ENCODE assay signal across 16 cellular contexts in genomic region chr4:146310319-146311021, GRCh38.
DNase-seq lines count a peak whose midpoint lies in the region; ATAC-seq lines count a peak whose summit lies in the region.
"Had no signal": no experiment of that assay in that cellular context is flagged by ENCODE, and none has a peak within 500 bp of the region (broad histone marks: within the 10 kb centered on the region; RNA-seq: fewer than 3 reads in every experiment).

No MANE protein-coding gene starts in this region.

- peak; percentile 94 for ATAC-seq in GM18870 (IDR thresholded peaks at IDR 0.05; ENCODE audit: unreplicated experiment)
- peak; percentile 86 for ATAC-seq in GM21526 (IDR thresholded peaks at IDR 0.05; ENCODE audit: low FRiP score, unreplicated experiment)
- peak; percentile 87 for ATAC-seq in HG02981 (IDR thresholded peaks at IDR 0.05; ENCODE audit: unreplicated experiment)
- peak; percentile 83 for ATAC-seq in HG03558 (IDR thresholded peaks at IDR 0.05; ENCODE audit: extremely low read depth, unreplicated experiment)
- ATAC-seq in stimulated activated memory B cell treated with anti-CD40 and anti-IgM and Interleukin-4, amounts not matched to agents 10 μg/mL and 1 μg/mL and 100 μg/mL, for 72 hours, result no peak

- no peaks in the 10 kb centered on the region for H3K27me3 ChIP-seq in neuronal stem cell (ENCODE audit: control insufficient read depth in 3 of 3, insufficient read depth in 3 of 3, low read depth in 1 of 3, low read length in 3 of 3)
- H3K27me3 ChIP-seq: BLaER1 treated with 17β-estradiol and CSF1 and Interleukin-3, amounts not matched to agents 10 nM and 100 nM had no signal

- H3K4me2 ChIP-seq in neuronal stem cell (ENCODE audit: insufficient read depth, low read length, poor library complexity, severe bottlenecking), result no peak overlapping the region
- H3K4me2 ChIP-seq: BLaER1 treated with 17β-estradiol and CSF1 and Interleukin-3, amounts not matched to agents 10 nM and 100 nM had no signal

- DNase-seq in neuronal stem cell (ENCODE audit: low spot score), result no peak
- DNase-seq in SKM-1 (lab: John Stamatoyannopoulos, UW; ENCODE audit: unreplicated experiment), result no peak
- no peak for DNase-seq in HPDE6-E6E7 (ENCODE audit: extremely low spot score)
- DNase-seq: activated T-cell treated with anti-CD3 and anti-CD28 coated beads, Interleukin-2, amount 50 U/mL, for 48 hours; aorta; GOT3; naive B cell; NCI-H1694 treated with DMSO at 0.1 percent for 48 hours; NK-92 treated with Interleukin-12 subunit alpha and Interleukin-12 subunit beta, amount 100 ng/mL, for 24 hours had no signal

- no peaks in the 10 kb centered on the region for H3K9me3 ChIP-seq in neuronal stem cell (replicated peaks in 1 of 2; ENCODE audit: control insufficient read depth in 2 of 2, insufficient read depth in 1 of 2, low read depth in 1 of 2, low read length in 2 of 2)
- H3K9me3 ChIP-seq: BLaER1 treated with 17β-estradiol and CSF1 and Interleukin-3, amounts not matched to agents 10 nM and 100 nM had no signal

- no peak overlapping the region for H2AK5ac ChIP-seq in neuronal stem cell (ENCODE audit: low read depth, low read length)

- H2BK5ac ChIP-seq in neuronal stem cell (ENCODE audit: low read length), result no peak overlapping the region

- H2BK120ac ChIP-seq in neuronal stem cell (ENCODE audit: low read depth, low read length), result no peak overlapping the region

- no peaks in the 10 kb centered on the region for H3K36me3 Mint-ChIP-seq in stimulated activated memory B cell treated with anti-CD40 and anti-IgM and Interleukin-4, amounts not matched to agents 10 μg/mL and 1 μg/mL and 100 μg/mL, for 72 hours
- H3K36me3 Mint-ChIP-seq: naive B cell had no signal

- H3K4ac ChIP-seq in neuronal stem cell (ENCODE audit: low read length), result no peak overlapping the region

- H3K27me3 Mint-ChIP-seq in stimulated activated memory B cell treated with anti-CD40 and anti-IgM and Interleukin-4, amounts not matched to agents 10 μg/mL and 1 μg/mL and 100 μg/mL, for 72 hours, result no peaks in the 10 kb centered on the region
- H3K27me3 Mint-ChIP-seq: naive B cell had no signal

- H3K79me1 ChIP-seq in neuronal stem cell (ENCODE audit: low read depth, low read length), result no peaks in the 10 kb centered on the region

- H3K23ac ChIP-seq in neuronal stem cell (ENCODE audit: low read depth, low read length, poor library complexity), result no peak overlapping the region

- no peak overlapping the region for H3K27ac Mint-ChIP-seq in stimulated activated memory B cell treated with anti-CD40 and anti-IgM and Interleukin-4, amounts not matched to agents 10 μg/mL and 1 μg/mL and 100 μg/mL, for 72 hours

- no peak overlapping the region for H3K4me3 Mint-ChIP-seq in stimulated activated memory B cell treated with anti-CD40 and anti-IgM and Interleukin-4, amounts not matched to agents 10 μg/mL and 1 μg/mL and 100 μg/mL, for 72 hours
- H3K4me3 Mint-ChIP-seq: naive B cell had no signal

- no peaks in the 10 kb centered on the region for H3K36me3 ChIP-seq in neuronal stem cell (replicated peaks in 1 of 2; ENCODE audit: control insufficient read depth in 2 of 2, insufficient read depth in 2 of 2, low read length in 2 of 2)

- no peak overlapping the region for H3K27ac ChIP-seq in neuronal stem cell (replicated peaks; ENCODE audit: low read length)
- H3K27ac ChIP-seq: BLaER1 treated with 17β-estradiol and CSF1 and Interleukin-3, amounts not matched to agents 10 nM and 100 nM had no signal

- peaks cover 0 to 9% of the 10 kb centered on the region in 2 donors for H3K4me1 ChIP-seq in neuronal stem cell (ENCODE audit: control insufficient read depth in 2 of 2, insufficient read depth in 1 of 2, low read depth in 1 of 2, low read length in 2 of 2)
- H3K4me1 ChIP-seq: BLaER1 treated with 17β-estradiol and CSF1 and Interleukin-3, amounts not matched to agents 10 nM and 100 nM had no signal

- no peak overlapping the region for H2BK12ac ChIP-seq in neuronal stem cell (ENCODE audit: low read length)

- no peak overlapping the region for H3K14ac ChIP-seq in neuronal stem cell (ENCODE audit: low read length)

- no peak overlapping the region for H2BK15ac ChIP-seq in neuronal stem cell (ENCODE audit: low read length)

- peaks cover 6% of the 10 kb centered on the region for H3K4me1 Mint-ChIP-seq in stimulated activated memory B cell treated with anti-CD40 and anti-IgM and Interleukin-4, amounts not matched to agents 10 μg/mL and 1 μg/mL and 100 μg/mL, for 72 hours
- H3K4me1 Mint-ChIP-seq: naive B cell had no signal

- no peak overlapping the region for H3K9ac ChIP-seq in neuronal stem cell (ENCODE audit: low read depth, low read length, poor library complexity)
- H3K9ac ChIP-seq: BLaER1 treated with 17β-estradiol and CSF1 and Interleukin-3, amounts not matched to agents 10 nM and 100 nM had no signal

- H4K91ac ChIP-seq in neuronal stem cell (ENCODE audit: low read depth, low read length, poor library complexity), result no peak overlapping the region

- H3K18ac ChIP-seq in neuronal stem cell (ENCODE audit: low read length), result no peak overlapping the region

- no peak overlapping the region for H4K8ac ChIP-seq in neuronal stem cell (ENCODE audit: low read depth, low read length)

- no peaks in the 10 kb centered on the region for H3K9me3 Mint-ChIP-seq in stimulated activated memory B cell treated with anti-CD40 and anti-IgM and Interleukin-4, amounts not matched to agents 10 μg/mL and 1 μg/mL and 100 μg/mL, for 72 hours
- H3K9me3 Mint-ChIP-seq: naive B cell had no signal

- H2AFZ ChIP-seq in neuronal stem cell (ENCODE audit: low read length), result no peak overlapping the region

- no peak overlapping the region for H3K4me3 ChIP-seq in neuronal stem cell (ENCODE audit: low read length in 2 of 2)
- H3K4me3 ChIP-seq: BLaER1 treated with 17β-estradiol and CSF1 and Interleukin-3, amounts not matched to agents 10 nM and 100 nM; SK-N-MC had no signal
